In genomic region chr6:151317206-151317994, GRCh38 we compare ENCODE assay signal across 9 cellular contexts.
DNase-seq lines count a peak whose midpoint lies in the region; ATAC-seq and TF ChIP-seq lines count a peak whose summit lies in the region.
"Had no signal": no experiment of that assay in that cellular context is flagged by ENCODE, and none has a peak within 500 bp of the region (broad histone marks: within the 10 kb centered on the region; RNA-seq: fewer than 3 reads in every experiment).

No MANE protein-coding gene starts in this region.

- in situ Hi-C loops in astrocyte of the cerebellum (cut with HindIII; ENCODE audit: low sequenced_read_pairs), result no loop called here

- intact Hi-C loops in left ventricle myocardium superior (cut with micrococcal nuclease) (no loop called here), stomach (cut with DNase I; ENCODE audit: low total_unique reads) (no loop called here)

- peak overlapping the region in 4 of 5 donors; percentile 29 to 73 (median 44) for H3K27ac ChIP-seq in stomach
- H3K27ac ChIP-seq: 22Rv1 had no signal

- TF ChIP-seq POLR2A in stomach (IDR thresholded peaks at IDR 0.05), result no peak

- no peak overlapping the region for H3K4me3 ChIP-seq in astrocyte of the cerebellum (ENCODE audit: low read depth, low read length)
- no peak overlapping the region for H3K4me3 ChIP-seq in stomach

- TF ChIP-seq CTCF in astrocyte of the cerebellum (IDR thresholded peaks at IDR 0.05; ENCODE audit: low read depth, low read length, missing control alignments), result no peak
- TF ChIP-seq CTCF in stomach (IDR thresholded peaks at IDR 0.05), result no peak

- TF ChIP-seq EP300 in stomach (IDR thresholded peaks at IDR 0.05), result no peak

- peak; percentile 76 for ATAC-seq in left ventricle myocardium superior

- 64 to 75% (median 69%) methylated on average over 2 of the region's 2 CpGs for WGBS in stomach, 5 donors

- H3K9me3 ChIP-seq in stomach, result no peaks in the 10 kb centered on the region

- H3K4me1 ChIP-seq in stomach, result peaks cover 0 to 22% (median 5%) of the 10 kb centered on the region in 4 donors

- no peaks in the 10 kb centered on the region for H3K36me3 ChIP-seq in stomach

- H3K27me3 ChIP-seq in stomach, result no peaks in the 10 kb centered on the region

- DNase-seq in DMS 273 (lab: John Stamatoyannopoulos, UW; ENCODE audit: unreplicated experiment) (peak; percentile 33), DMS 273 treated with DMSO at 0.1 percent for 48 hours (lab: John Stamatoyannopoulos, UW) (no peak), astrocyte of the cerebellum (ENCODE audit: low read depth) (peak; percentile 60), left ventricle myocardium superior (no peak), stomach (no peak), NOMO-1 treated with DMSO at 0.1 percent for 48 hours (lab: John Stamatoyannopoulos, UW; ENCODE audit: unreplicated experiment) (no peak), 8988T (no peak), NCI-H128 (lab: John Stamatoyannopoulos, UW; ENCODE audit: unreplicated experiment) (no peak)

Comparison
In these comparisons a context has a peak if more than half of its experiments do, and no peak if none do; other contexts are left out.
1. DNase-seq: peak in DMS 273 (single experiment) and astrocyte of the cerebellum (single experiment); none in DMS 273 treated with DMSO at 0.1 percent for 48 hours (single experiment), left ventricle myocardium superior (single experiment), stomach (single experiment), NOMO-1 treated with DMSO at 0.1 percent for 48 hours (single experiment), 8988T (single experiment) and NCI-H128 (single experiment).